ENCODE assay signal across 23 cellular contexts in the genomic region with DNA sequence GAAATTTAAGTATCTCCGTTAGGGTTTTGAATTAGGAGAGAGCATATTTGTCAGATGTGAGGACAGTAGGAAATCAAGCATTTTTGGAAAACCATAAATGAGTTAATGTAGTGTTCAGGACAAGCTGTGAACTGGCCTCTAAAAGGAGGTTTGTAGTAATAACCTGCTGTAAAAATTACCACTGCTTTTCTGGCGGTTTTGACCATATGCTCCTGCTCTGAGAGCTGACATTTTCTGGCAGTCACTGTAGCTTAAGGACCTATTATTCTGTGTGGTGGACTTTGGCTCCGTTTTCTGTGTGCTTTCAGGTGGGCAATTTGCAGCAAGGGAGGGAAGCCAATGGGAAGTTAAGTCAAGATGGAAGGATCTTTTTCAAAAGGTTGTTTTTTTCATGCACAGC.
DNase-seq lines count a peak whose midpoint lies in the region; TF ChIP-seq lines count a peak whose summit lies in the region.
"Had no signal": no experiment of that assay in that cellular context is flagged by ENCODE, and none has a peak within 500 bp of the region (broad histone marks: within the 10 kb centered on the region; RNA-seq: fewer than 3 reads in every experiment).

No MANE protein-coding gene starts in this region.

- no peak overlapping the region for H2AFZ ChIP-seq in hepatocyte
- H2AFZ ChIP-seq: GM23248 had no signal

- no peaks in the 10 kb centered on the region for H4K20me1 ChIP-seq in hepatocyte (ENCODE audit: insufficient read depth, poor library complexity, severe bottlenecking)

- WGBS in hepatocyte (ENCODE audit: low lambda C conversion rate, missing lambda C conversion rate): 55% methylated on average over 3 of the region's 3 CpGs

- intact Hi-C loops in head of caudate nucleus (cut with DNase I): no loop called here

- peak overlapping the region; percentile 27 for H3K4me2 ChIP-seq in hepatocyte

- no peak for TF ChIP-seq CTCF in hepatocyte (IDR thresholded peaks at IDR 0.05; ENCODE audit: poor library complexity)
- TF ChIP-seq CTCF in RWPE1 (conservative IDR thresholded peaks at IDR 0.05; ENCODE audit: low read depth): no peak

- H3K27me3 ChIP-seq in hepatocyte: no peaks in the 10 kb centered on the region

- POLR2A ChIA-PET in RWPE1 (lab: Yijun Ruan, JAX; ENCODE audit: low non-redundant PET): no interaction called here

- H3K79me2 ChIP-seq in hepatocyte: no peaks in the 10 kb centered on the region

- no peak overlapping the region for H3K4me3 ChIP-seq in hepatocyte
- H3K4me3 ChIP-seq: GM23248, K562, SK-N-MC had no signal

- CTCF ChIA-PET in RWPE1 (lab: Yijun Ruan, JAX): interaction anchor here (0.6 kb wide), 1 partner anchor 930 kb away, joined by 4 read pairs; no protein-coding TSS in a partner anchor

- no peaks in the 10 kb centered on the region for H3K9me2 ChIP-seq in hepatocyte (replicated peaks; ENCODE audit: insufficient read depth)

- H3K36me3 ChIP-seq in hepatocyte (replicated peaks; ENCODE audit: insufficient read depth, low read depth): no peaks in the 10 kb centered on the region

- peaks cover 6% of the 10 kb centered on the region for H3K4me1 ChIP-seq in hepatocyte (ENCODE audit: insufficient read depth)

- no peaks in the 10 kb centered on the region for H3K9me3 ChIP-seq in hepatocyte (ENCODE audit: low read depth)

- DNase-seq in NCI-H2081 (lab: John Stamatoyannopoulos, UW) (peak; percentile 14 to 30), NCI-H2081 treated with DMSO at 0.1 percent for 48 hours (lab: John Stamatoyannopoulos, UW) (no peak), NCI-H1092 (lab: John Stamatoyannopoulos, UW) (peak; percentile 20), NCI-H69 (lab: John Stamatoyannopoulos, UW) (peak; percentile 90), hepatocyte (ENCODE audit: low spot score) (no peak), RWPE1 (ENCODE audit: low spot score) (no peak), mucosa of gallbladder (ENCODE audit: low spot score) (no peak), head of caudate nucleus (no peak)
- DNase-seq: CD8-positive, alpha-beta memory T cell; DMS153; DND-41; GM23248; H9; HFFc6; Kasumi-1; MV-4-11; NCI-H510A treated with DMSO at 0.1 percent for 48 hours; NCI-H82; SHP77 treated with DMSO at 0.1 percent for 48 hours had no signal

- H3K27ac ChIP-seq in hepatocyte (no peak overlapping the region), RWPE1 (no peak overlapping the region)
- H3K27ac ChIP-seq: 22Rv1, C4-2B, GM23248, SK-N-MC had no signal

Comparison
In these comparisons a context has a peak if more than half of its experiments do, and no peak if none do; other contexts are left out.
1. DNase-seq: peak in NCI-H2081 (2 of 2), NCI-H1092 (single experiment) and NCI-H69 (single experiment); none in NCI-H2081 treated with DMSO at 0.1 percent for 48 hours (single experiment), hepatocyte (single experiment), RWPE1 (single experiment), mucosa of gallbladder (single experiment) and head of caudate nucleus (0 of 42).